ENCODE assay signal across 15 cellular contexts in genomic region chr4:84647307-84647884, GRCh38.
DNase-seq lines count a peak whose midpoint lies in the region; ATAC-seq lines count a peak whose summit lies in the region.
"Had no signal": no experiment of that assay in that cellular context is flagged by ENCODE, and none has a peak within 500 bp of the region (broad histone marks: within the 10 kb centered on the region; RNA-seq: fewer than 3 reads in every experiment).

No MANE protein-coding gene starts in this region.

- POLR2A ChIA-PET in naive thymus-derived CD8-positive, alpha-beta T cell (lab: Charles Lee): no interaction called here

- no peaks in the 10 kb centered on the region for H3K4me1 ChIP-seq in NT2/D1 (ENCODE audit: insufficient read depth, insufficient read length)

- H3K27ac Mint-ChIP-seq in naive thymus-derived CD8-positive, alpha-beta T cell: no peak overlapping the region

- ATAC-seq in naive thymus-derived CD8-positive, alpha-beta T cell: no peak

- H3K27me3 ChIP-seq in NT2/D1 (ENCODE audit: insufficient read depth, insufficient read length): no peaks in the 10 kb centered on the region
- H3K27me3 ChIP-seq: colonic mucosa had no signal

- H3K36me3 Mint-ChIP-seq in naive thymus-derived CD8-positive, alpha-beta T cell: peaks cover 0 to 11% (median 2%) of the 10 kb centered on the region in 3 donors

- H3K36me3 ChIP-seq in NT2/D1 (ENCODE audit: insufficient read depth, insufficient read length, low read length): peaks cover 6% of the 10 kb centered on the region
- H3K36me3 ChIP-seq: colonic mucosa had no signal

- H3K9me3 Mint-ChIP-seq in naive thymus-derived CD8-positive, alpha-beta T cell: no peaks in the 10 kb centered on the region

- H3K9me3 ChIP-seq in NT2/D1 (ENCODE audit: insufficient read depth, low read length): no peaks in the 10 kb centered on the region
- H3K9me3 ChIP-seq: colonic mucosa had no signal

- H3K4me3 Mint-ChIP-seq in naive thymus-derived CD8-positive, alpha-beta T cell: no peak overlapping the region

- H3K27me3 Mint-ChIP-seq in naive thymus-derived CD8-positive, alpha-beta T cell: no peaks in the 10 kb centered on the region

- no peaks in the 10 kb centered on the region for H3K4me1 Mint-ChIP-seq in naive thymus-derived CD8-positive, alpha-beta T cell

- no peak overlapping the region for H3K9ac ChIP-seq in NT2/D1 (ENCODE audit: insufficient read length, low read depth)

- peak in 2 of 3 experiments; percentile 11 to 56 for DNase-seq in NCI-H1417 (lab: John Stamatoyannopoulos, UW)
- no peak for DNase-seq in NCI-H1417 treated with DMSO at 0.1 percent for 48 hours (lab: John Stamatoyannopoulos, UW)
- peak; percentile 40 for DNase-seq in NT2/D1 (ENCODE audit: low read depth, low spot score)
- peak; percentile 73 for DNase-seq in iPS DF 19.7 (ENCODE audit: low read depth, low spot score)
- DNase-seq in skeletal muscle cell (ENCODE audit: low read depth): peak; percentile 37
- no peak for DNase-seq in naive thymus-derived CD8-positive, alpha-beta T cell
- DNase-seq in activated CD4-positive, alpha-beta T cell treated with anti-CD3 and anti-CD28 coated beads, Interleukin-2, amount 50 U/mL, for 4 hours: no peak
- DNase-seq in AG08396 (ENCODE audit: low spot score): no peak
- DNase-seq: activated CD4-positive, alpha-beta T cell treated with anti-CD3 and anti-CD28 coated beads, Interleukin-2, amount 50 U/mL, for 1 hour; colonic mucosa; hippocampal formation; mammary epithelial cell; NK-92 treated with Interleukin-12 subunit alpha and Interleukin-12 subunit beta, amount 100 ng/mL, for 24 hours; occipital lobe; stimulated activated naive CD4-positive, alpha-beta T cell treated with Interleukin-2 at 50 U/mL for 16 hours had no signal

- no peak overlapping the region for H3K4me3 ChIP-seq in NT2/D1 (ENCODE audit: insufficient read length, low read depth)
- H3K4me3 ChIP-seq in skeletal muscle cell (ENCODE audit: low read depth, low read length): no peak overlapping the region
- H3K4me3 ChIP-seq: colonic mucosa had no signal

Comparison
In these comparisons a context has a peak if more than half of its experiments do, and no peak if none do; other contexts are left out.
1. DNase-seq: peak in NCI-H1417 (2 of 3), NT2/D1 (single experiment), iPS DF 19.7 (single experiment) and skeletal muscle cell (single experiment); none in NCI-H1417 treated with DMSO at 0.1 percent for 48 hours (single experiment), naive thymus-derived CD8-positive, alpha-beta T cell (0 of 10), activated CD4-positive, alpha-beta T cell treated with anti-CD3 and anti-CD28 coated beads, Interleukin-2, amount 50 U/mL, for 4 hours (0 of 2) and AG08396 (single experiment).